30 cellular contexts compared by ENCODE assay signal in the genomic region with DNA sequence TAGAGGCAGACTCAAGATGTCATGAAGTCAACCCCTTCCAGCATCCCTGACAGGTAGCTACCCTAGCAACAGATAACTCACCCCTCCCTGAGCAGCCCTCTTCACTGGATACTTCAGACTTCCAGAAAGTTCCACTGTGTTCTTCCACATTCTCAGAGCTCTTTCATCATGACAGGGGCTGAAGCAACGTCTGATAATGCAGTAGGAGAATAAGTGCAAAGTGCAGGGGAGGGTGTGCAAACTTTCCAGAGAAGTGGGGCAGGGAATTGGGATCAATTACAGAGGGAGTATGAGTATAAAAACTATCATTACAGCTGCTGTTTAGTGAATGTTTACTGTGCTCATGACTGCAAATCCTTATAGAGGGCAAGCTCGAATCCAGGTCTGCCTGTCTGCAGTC. TPM values are rescaled to one million over a fixed set of nuclear protein-coding genes. Genes with fewer than 3 reads are reported as not detected.
"Had no signal": no experiment of that assay in that cellular context is flagged by ENCODE, and none has a peak within 500 bp of the region (broad histone marks: within the 10 kb centered on the region; RNA-seq: fewer than 3 reads in every experiment).

No MANE protein-coding gene starts in this region.

- ATAC-seq: gastrocnemius medialis; naive thymus-derived CD8-positive, alpha-beta T cell had no signal

- H3K4me3 Mint-ChIP-seq: naive thymus-derived CD8-positive, alpha-beta T cell; nephron progenitor cell; stimulated activated naive B cell treated with anti-CD40 and anti-IgM and Interleukin-4, amounts not matched to agents 10 μg/mL and 1 μg/mL and 100 μg/mL, for 72 hours; stimulated activated naive CD8-positive, alpha-beta T cell treated with anti-CD3 and anti-CD28 coated beads, Interleukin-15, Interleukin-2, amounts not matched to agents 100 ng/mL and 50 ng/mL, for 24 hours had no signal

- FAIRE-seq: colon, islet of Langerhans, pancreas, urothelium cell line had no signal

- H3K4me1 ChIP-seq: pancreas, upper lobe of left lung had no signal

- DNase-seq: dorsolateral prefrontal cortex; effector CD4-positive, alpha-beta T cell; foreskin fibroblast; gastrocnemius medialis; head of caudate nucleus; left cardiac atrium; mesendoderm; midbrain; naive thymus-derived CD8-positive, alpha-beta T cell; nephron progenitor cell; pancreas; stimulated activated CD4-positive, alpha-beta T cell treated with anti-CD3 and anti-CD28 coated beads, Interleukin-15, amount 100 ng/mL, for 24 hours; stimulated activated CD4-positive, alpha-beta T cell treated with anti-CD3 and anti-CD28 coated beads, Interleukin-2, amount 100 ng/mL, for 48 hours; stimulated activated naive B cell treated with anti-CD40 and anti-IgM and Interleukin-4, amounts not matched to agents 10 μg/mL and 1 μg/mL and 100 μg/mL, for 72 hours; upper lobe of left lung had no signal

- H3K4me3 ChIP-seq: dorsolateral prefrontal cortex, gastrocnemius medialis, pancreas, skin epidermis, thoracic aorta, tibial nerve, upper lobe of left lung had no signal

- H3K27ac ChIP-seq: dorsolateral prefrontal cortex, epithelial cell of prostate, gastrocnemius medialis, pancreas, skin epidermis, thoracic aorta, tibial nerve, upper lobe of left lung had no signal

- H3K9me3 ChIP-seq: gastrocnemius medialis, pancreas, thoracic aorta, tibial nerve, upper lobe of left lung had no signal

- H3K27ac Mint-ChIP-seq: nephron progenitor cell; stimulated activated naive B cell treated with anti-CD40 and anti-IgM and Interleukin-4, amounts not matched to agents 10 μg/mL and 1 μg/mL and 100 μg/mL, for 72 hours; stimulated activated naive CD8-positive, alpha-beta T cell treated with anti-CD3 and anti-CD28 coated beads, Interleukin-15, Interleukin-2, amounts not matched to agents 100 ng/mL and 50 ng/mL, for 24 hours had no signal

- H3K27me3 ChIP-seq: dorsolateral prefrontal cortex, pancreas, tibial nerve, upper lobe of left lung had no signal

- H3K9me3 Mint-ChIP-seq: naive thymus-derived CD8-positive, alpha-beta T cell; nephron progenitor cell; stimulated activated naive B cell treated with anti-CD40 and anti-IgM and Interleukin-4, amounts not matched to agents 10 μg/mL and 1 μg/mL and 100 μg/mL, for 72 hours; stimulated activated naive CD8-positive, alpha-beta T cell treated with anti-CD3 and anti-CD28 coated beads, Interleukin-15, Interleukin-2, amounts not matched to agents 100 ng/mL and 50 ng/mL, for 24 hours had no signal

- H3K36me3 ChIP-seq: gastrocnemius medialis, pancreas, thoracic aorta, tibial nerve, upper lobe of left lung had no signal

- H3K36me3 Mint-ChIP-seq: naive thymus-derived CD8-positive, alpha-beta T cell had no signal

- H3K4me1 Mint-ChIP-seq: stimulated activated naive B cell treated with anti-CD40 and anti-IgM and Interleukin-4, amounts not matched to agents 10 μg/mL and 1 μg/mL and 100 μg/mL, for 72 hours had no signal

RNA-seq across cellular contexts. Expression of gene FOXE3, which starts 26.4 kb away (rescaled TPM):
- total RNA-seq: cerebellum; esophagus mucosa; gastrocnemius medialis; glomerular endothelial cell; kidney epithelial cell; left cardiac atrium; lower leg skin; lung microvascular endothelial cell; naive thymus-derived CD8-positive, alpha-beta T cell; occipital lobe; pancreas; upper lobe of left lung had no signal
- polyA plus RNA-seq: naive thymus-derived CD8-positive, alpha-beta T cell; pancreas had no signal
